Comparison of ENCODE assay signal across 9 cellular contexts in genomic region chr22:46073683-46074504, GRCh38.
DNase-seq lines count a peak whose midpoint lies in the region; ATAC-seq, FAIRE-seq and TF ChIP-seq lines count a peak whose summit lies in the region.
"Had no signal": no experiment of that assay in that cellular context is flagged by ENCODE, and none has a peak within 500 bp of the region (broad histone marks: within the 10 kb centered on the region; RNA-seq: fewer than 3 reads in every experiment).

No MANE protein-coding gene starts in this region.

- no peak for FAIRE-seq in A549 (lab: Jason Lieb, UNC)
- FAIRE-seq: GM18507 had no signal

- ATAC-seq in A549 (peak in 1 of 2 experiments; percentile 3; a peak in 2 of 6 replicates), HG02973 (IDR thresholded peaks at IDR 0.05; ENCODE audit: unreplicated experiment) (no peak), HG03097 (IDR thresholded peaks at IDR 0.05; ENCODE audit: low FRiP score, unreplicated experiment) (no peak), GM21786 (IDR thresholded peaks at IDR 0.05; ENCODE audit: unreplicated experiment) (no peak)

- peaks cover 40% of the 10 kb centered on the region for H3K27me3 ChIP-seq in HUES48 (ENCODE audit: control insufficient read depth, insufficient read depth, low read length)

- H3K4me1 ChIP-seq in A549 (peaks cover 21% of the 10 kb centered on the region), HUES48 (ENCODE audit: control insufficient read depth, insufficient read depth, low read length) (peaks cover 55% of the 10 kb centered on the region)

- TF ChIP-seq RAD21 in A549 (conservative IDR thresholded peaks at IDR 0.05 in 1 of 2, IDR thresholded peaks at IDR 0.05 in 1 of 2), result no peak

- no peak overlapping the region for H3K9ac ChIP-seq in HUES48 (ENCODE audit: low read depth, low read length)

- no peak for TF ChIP-seq POLR2A in A549 (IDR thresholded peaks at IDR 0.05; ENCODE audit: low read length)

- H3K36me3 ChIP-seq in HUES48 (ENCODE audit: control insufficient read depth, insufficient read depth, low read length), result no peaks in the 10 kb centered on the region

- POLR2A ChIA-PET in A549 (lab: Yijun Ruan, JAX), result interaction anchor here (0.6 to 2.9 kb wide), 5 partner anchors 8 to 68 kb away, joined by 3 to 13 read pairs (median 4); no protein-coding TSS in a partner anchor

- H3K4me3 ChIP-seq in A549, result peak overlapping the region; percentile 73
- H3K4me3 ChIP-seq in HUES48 (ENCODE audit: low read depth, low read length), result peak overlapping the region; percentile 62; the same call in 1 of the 2 replicates
- H3K4me3 ChIP-seq in cardiac fibroblast (replicated peaks in 1 of 2; ENCODE audit: low read depth in 2 of 2, low read length in 2 of 2), result peak overlapping the region; percentile 71 to 72

- CTCF ChIA-PET in A549 (lab: Yijun Ruan, JAX), result interaction anchor here (0.9 to 3.9 kb wide), 6 partner anchors 13 to 68 kb away, joined by 3 to 20 read pairs (median 10); no protein-coding TSS in a partner anchor

- H3K4me2 ChIP-seq in A549, result peak overlapping the region; percentile 96

- DNase-seq in A549 (ENCODE audit: low read depth in 1 of 2, low spot score in 1 of 2) (no peak), cardiac fibroblast (ENCODE audit: low read depth in 2 of 2) (peak; percentile 44 to 50), medulla oblongata (ENCODE audit: extremely low spot score) (peak; percentile 74), DMS153 treated with DMSO at 0.1 percent for 48 hours (lab: John Stamatoyannopoulos, UW; ENCODE audit: unreplicated experiment) (no peak)

- no peak for TF ChIP-seq EP300 in A549 (IDR thresholded peaks at IDR 0.05)

- TF ChIP-seq CTCF in A549 (IDR thresholded peaks at IDR 0.05) (no peak), cardiac fibroblast (IDR thresholded peaks at IDR 0.05; ENCODE audit: low read depth, low read length) (no peak)

- H3K27ac ChIP-seq in A549, result peak overlapping the region; percentile 99 to 100
- no peak overlapping the region for H3K27ac ChIP-seq in HUES48 (ENCODE audit: low read depth, low read length)

- H3K9me3 ChIP-seq in A549 (no peaks in the 10 kb centered on the region), HUES48 (ENCODE audit: control insufficient read depth, insufficient read depth, low read length) (no peaks in the 10 kb centered on the region)

- 0% methylated on average over 19 of the region's 28 CpGs for WGBS in A549 (ENCODE audit: missing lambda C conversion rate)

TF ChIP-seq in A549, 52 proteins besides CTCF, POLR2A, EP300 and RAD21:
- TF ChIP-seq ZNF302 (CRISPR knock-in tag; IDR thresholded peaks at IDR 0.05), result no peak
- no peak for TF ChIP-seq ESRRA (IDR thresholded peaks at IDR 0.05; ENCODE audit: borderline replicate concordance, low read length)
- TF ChIP-seq USF2 (IDR thresholded peaks at IDR 0.05), result no peak
- TF ChIP-seq MAX (IDR thresholded peaks at IDR 0.05), result no peak
- TF ChIP-seq HDAC2 (IDR thresholded peaks at IDR 0.05), result no peak
- TF ChIP-seq JUN (IDR thresholded peaks at IDR 0.05), result no peak
- TF ChIP-seq HOXB5 (CRISPR knock-in tag; IDR thresholded peaks at IDR 0.05), result no peak
- TF ChIP-seq RCOR1 (IDR thresholded peaks at IDR 0.05; ENCODE audit: low read depth, low read length), result no peak
- no peak for TF ChIP-seq HES2 (IDR thresholded peaks at IDR 0.05)
- TF ChIP-seq KDM1A (IDR thresholded peaks at IDR 0.05; ENCODE audit: low read depth), result no peak
- no peak for TF ChIP-seq PBX3 (IDR thresholded peaks at IDR 0.05)
- TF ChIP-seq EHF (CRISPR knock-in tag; IDR thresholded peaks at IDR 0.05), result no peak
- TF ChIP-seq NFE2L2 (conservative IDR thresholded peaks at IDR 0.05; ENCODE audit: low read length), result no peak

Comparison
In these comparisons a context has a peak if more than half of its experiments do, and no peak if none do; other contexts are left out.
1. DNase-seq: peak in cardiac fibroblast (2 of 2) and medulla oblongata (single experiment); none in A549 (0 of 2) and DMS153 treated with DMSO at 0.1 percent for 48 hours (single experiment).
2. Peak in every context shown above with its lines, with median percentiles within 50 percentile points of each other: H3K4me3 ChIP-seq.